Comparison of ENCODE assay signal across 8 cellular contexts in genomic region chrX:133921764-133922389, GRCh38.
DNase-seq lines count a peak whose midpoint lies in the region; ATAC-seq and TF ChIP-seq lines count a peak whose summit lies in the region.

No MANE protein-coding gene starts in this region.

- H3K4me2 ChIP-seq in PC-3 (ENCODE audit: low read length), result no peak overlapping the region

- POLR2A ChIA-PET in PC-3 (lab: Charles Lee; ENCODE audit: unreplicated experiment), result no interaction called here

- peak; percentile 52 for TF ChIP-seq CTCF in GM13976 (IDR thresholded peaks at IDR 0.05; ENCODE audit: borderline replicate concordance, control extremely low read depth, extremely low read depth, insufficient read depth, missing control alignments)
- peak; percentile 78 for TF ChIP-seq CTCF in PC-3 (conservative IDR thresholded peaks at IDR 0.05; ENCODE audit: low read depth, low read length)
- peak; percentile 49 for TF ChIP-seq CTCF in astrocyte of the cerebellum (IDR thresholded peaks at IDR 0.05; ENCODE audit: low read depth, low read length, missing control alignments)
- TF ChIP-seq CTCF in omental fat pad (IDR thresholded peaks at IDR 0.05), result no peak

- intact Hi-C loops in PC-3 (cut with micrococcal nuclease), result loop anchor here (1.0 kb wide), 1 partner anchor 130 kb away; no protein-coding TSS in a partner anchor

- BruUV-seq in PC-3 (replicated peaks; lab: Mats Ljungman, UMichigan), result no TSS peak

- ATAC-seq in HG03469 (IDR thresholded peaks at IDR 0.05; ENCODE audit: unreplicated experiment) (peak; percentile 54), PC-3 (peak; percentile 86), omental fat pad (ENCODE audit: low FRiP score) (no peak)

- no peaks in the 10 kb centered on the region for H4K20me1 ChIP-seq in PC-3 (ENCODE audit: low read length)

- in situ Hi-C loops in GM13976 (cut with MboI; ENCODE audit: low sequenced_read_pairs, unreplicated experiment) (no loop called here), astrocyte of the cerebellum (cut with HindIII; ENCODE audit: low sequenced_read_pairs) (no loop called here)

- DNase-seq in AG08395 (ENCODE audit: low spot score), result peak; percentile 30
- DNase-seq in GM13976 (ENCODE audit: low spot score), result peak; percentile 14
- peak; percentile 50 for DNase-seq in PC-3
- DNase-seq in astrocyte of the cerebellum (ENCODE audit: low read depth), result no peak
- DNase-seq in left kidney (ENCODE audit: low read depth, low spot score), result peak; percentile 35
- DNase-seq in DMS114 treated with DMSO at 0.1 percent for 48 hours (lab: John Stamatoyannopoulos, UW; ENCODE audit: unreplicated experiment), result no peak
- DNase-seq in omental fat pad (ENCODE audit: low spot score), result no peak

- no peaks in the 10 kb centered on the region for H3K9me3 ChIP-seq in PC-3 (ENCODE audit: low read length)

- no peaks in the 10 kb centered on the region for H3K4me1 ChIP-seq in PC-3 (ENCODE audit: insufficient read depth, low read length)

- H3K9me2 ChIP-seq in PC-3 (replicated peaks; ENCODE audit: low read length), result no peaks in the 10 kb centered on the region

- H3K27me3 ChIP-seq in PC-3 (ENCODE audit: low read length), result peaks cover 5% of the 10 kb centered on the region; the same call in 1 of the 2 replicates

- no peaks in the 10 kb centered on the region for H3K36me3 ChIP-seq in PC-3 (ENCODE audit: low read depth, low read length)

- H3K4me3 ChIP-seq in PC-3 (ENCODE audit: low read length), result no peak overlapping the region
- no peak overlapping the region for H3K4me3 ChIP-seq in astrocyte of the cerebellum (ENCODE audit: low read depth, low read length)

- H3K27ac ChIP-seq in PC-3 (ENCODE audit: low read length), result no peak overlapping the region

- H3K9ac ChIP-seq in PC-3 (ENCODE audit: low read length), result no peak overlapping the region

- no peaks in the 10 kb centered on the region for H3K79me2 ChIP-seq in PC-3 (ENCODE audit: low read length)

- CTCF ChIA-PET in PC-3 (lab: Charles Lee), result no interaction called here

- no peaks in the 10 kb centered on the region for H3F3A ChIP-seq in PC-3 (ENCODE audit: low read length, unreplicated experiment)

- no peak overlapping the region for H2AFZ ChIP-seq in PC-3 (ENCODE audit: low read length)

Comparison
In these comparisons a context has a peak if more than half of its experiments do, and no peak if none do; other contexts are left out.
1. DNase-seq: peak in AG08395 (single experiment), GM13976 (single experiment), PC-3 (single experiment) and left kidney (single experiment); none in astrocyte of the cerebellum (single experiment), DMS114 treated with DMSO at 0.1 percent for 48 hours (single experiment) and omental fat pad (single experiment).
2. CTCF ChIP-seq: peak in GM13976 (single experiment), PC-3 (single experiment) and astrocyte of the cerebellum (single experiment); none in omental fat pad (0 of 3).